Comparison of ENCODE assay signal across 9 cellular contexts in genomic region chr4:3765271-3766206, GRCh38. TPM values are rescaled to one million over a fixed set of nuclear protein-coding genes. Genes with fewer than 3 reads are reported as not detected.
A peak's percentile ranks its signal among the peaks of the same experiment; 100 is the strongest.
DNase-seq lines count a peak whose midpoint lies in the region; ATAC-seq, FAIRE-seq and TF ChIP-seq lines count a peak whose summit lies in the region.
"Had no signal": no experiment of that assay in that cellular context is flagged by ENCODE, and none has a peak within 500 bp of the region (broad histone marks: within the 10 kb centered on the region; RNA-seq: fewer than 3 reads in every experiment).

No MANE protein-coding gene starts in this region.

- no peaks in the 10 kb centered on the region for H3K36me3 ChIP-seq in HCT116 (ENCODE audit: control insufficient read depth in 1 of 2, insufficient read depth in 2 of 2, low read length in 2 of 2)
- H3K36me3 ChIP-seq in right atrium auricular region, result no peaks in the 10 kb centered on the region
- H3K36me3 ChIP-seq in skeletal muscle satellite cell (ENCODE audit: insufficient read depth, low read length), result no peaks in the 10 kb centered on the region

- H3K27me3 ChIP-seq in HCT116 (ENCODE audit: insufficient read depth, low read length) (no peaks in the 10 kb centered on the region), right atrium auricular region (peaks cover 0 to 15% of the 10 kb centered on the region in 2 donors), skeletal muscle satellite cell (ENCODE audit: control insufficient read depth, insufficient read depth, low read length) (peaks cover 39% of the 10 kb centered on the region)

- H3K4me3 ChIP-seq in A549 (peak overlapping the region; percentile 45), HCT116 (replicated peaks in 1 of 2; ENCODE audit: low read depth in 1 of 2, low read length in 2 of 2) (peak overlapping the region; percentile 41 to 60), right atrium auricular region (peak overlapping the region; percentile 21 to 48), skeletal muscle satellite cell (ENCODE audit: low read length) (peak overlapping the region; percentile 67)

- POLR2A ChIA-PET in A549 (lab: Yijun Ruan, JAX), result interaction anchor here (1.9 kb wide), 1 partner anchor 115 kb away, joined by 4 read pairs; no protein-coding TSS in a partner anchor
- POLR2A ChIA-PET in HCT116 (lab: Charles Lee), result interaction anchor here (1.0 to 1.3 kb wide), 3 partner anchors 9 to 20 kb away, joined by 3 to 5 read pairs (median 4); no protein-coding TSS in a partner anchor

- TF ChIP-seq POLR2A in A549 (IDR thresholded peaks at IDR 0.05; ENCODE audit: low read length), result peak; percentile 20
- peak; percentile 38 for TF ChIP-seq POLR2A in HCT116 (IDR thresholded peaks at IDR 0.05; ENCODE audit: borderline replicate concordance, extremely low read depth, insufficient read depth, insufficient read length)

- TF ChIP-seq EP300 in A549 (IDR thresholded peaks at IDR 0.05), result no peak

- no peak overlapping the region for H3K27ac Mint-ChIP-seq in activated T-cell treated with anti-CD3 and anti-CD28 coated beads, Interleukin-2, amount 50 U/mL, for 72 hours

- no peak overlapping the region for H2AFZ ChIP-seq in HCT116 (ENCODE audit: low read depth, low read length, poor library complexity, severe bottlenecking)

- TF ChIP-seq CTCF in A549 (IDR thresholded peaks at IDR 0.05), result peak; percentile 56
- TF ChIP-seq CTCF in HCT116 (IDR thresholded peaks at IDR 0.05 in 2 of 3, conservative IDR thresholded peaks at IDR 0.05 in 1 of 3; ENCODE audit: borderline replicate concordance in 1 of 3, insufficient read depth in 1 of 3, low read depth in 2 of 3, low read length in 2 of 3), result peak in 2 of 3 experiments; percentile 6 to 29; a peak in 2 of 6 replicates
- TF ChIP-seq CTCF in right atrium auricular region (IDR thresholded peaks at IDR 0.05), result no peak

- ATAC-seq in A549 (peak; percentile 78 to 88), HCT116 (peak; percentile 85), HG03139 (IDR thresholded peaks at IDR 0.05; ENCODE audit: unreplicated experiment) (no peak), GM18517 (IDR thresholded peaks at IDR 0.05; ENCODE audit: unreplicated experiment) (no peak)
- ATAC-seq in activated T-cell treated with anti-CD3 and anti-CD28 coated beads, Interleukin-2, amount 50 U/mL, for 72 hours (replicated peaks in 1 of 2), result peak; percentile 60 to 62

- H3K27ac ChIP-seq in A549 (peak overlapping the region; percentile 80 to 81), HCT116 (ENCODE audit: low read depth, low read length) (peak overlapping the region; percentile 88), right atrium auricular region (no peak overlapping the region)

- H3K79me2 ChIP-seq in HCT116 (ENCODE audit: insufficient read depth, low read length), result no peaks in the 10 kb centered on the region

- H3K36me3 Mint-ChIP-seq in activated T-cell treated with anti-CD3 and anti-CD28 coated beads, Interleukin-2, amount 50 U/mL, for 72 hours (ENCODE audit: insufficient read depth in 2 of 2), result peaks cover 0 to 1% of the 10 kb centered on the region in 2 donors

- DNase-seq in A549 (ENCODE audit: low read depth in 1 of 2, low spot score in 1 of 2) (peak; percentile 42 to 56), HCT116 (ENCODE audit: low read depth, low spot score) (no peak), right atrium auricular region (ENCODE audit: low spot score) (no peak), GDM1 (lab: John Stamatoyannopoulos, UW) (no peak)
- DNase-seq in activated T-cell treated with anti-CD3 and anti-CD28 coated beads, Interleukin-2, amount 50 U/mL, for 72 hours, result peak; percentile 11 to 24

- FAIRE-seq in A549 (lab: Jason Lieb, UNC), result no peak
- FAIRE-seq: GM18507 had no signal

- TF ChIP-seq RAD21 in A549 (conservative IDR thresholded peaks at IDR 0.05 in 1 of 2, IDR thresholded peaks at IDR 0.05 in 1 of 2) (no peak), HCT116 (IDR thresholded peaks at IDR 0.05; ENCODE audit: low read depth) (no peak)

- no peak overlapping the region for H3K4me3 Mint-ChIP-seq in activated T-cell treated with anti-CD3 and anti-CD28 coated beads, Interleukin-2, amount 50 U/mL, for 72 hours

- intact Hi-C loops in HCT116 (cut with micrococcal nuclease), result no loop called here

- H3K4me1 ChIP-seq in A549 (no peaks in the 10 kb centered on the region), HCT116 (ENCODE audit: control insufficient read depth in 1 of 2, insufficient read depth in 2 of 2, low read length in 2 of 2) (peaks cover 8 to 13% of the 10 kb centered on the region in 2 experiments; a peak in 2 of 4 replicates), right atrium auricular region (peaks cover 0 to 12% of the 10 kb centered on the region in 2 donors), skeletal muscle satellite cell (ENCODE audit: control insufficient read depth, insufficient read depth, low read length) (peaks cover 7% of the 10 kb centered on the region)

- H3K9me3 Mint-ChIP-seq in activated T-cell treated with anti-CD3 and anti-CD28 coated beads, Interleukin-2, amount 50 U/mL, for 72 hours, result no peaks in the 10 kb centered on the region

- peaks cover 5% of the 10 kb centered on the region for H3K4me1 Mint-ChIP-seq in activated T-cell treated with anti-CD3 and anti-CD28 coated beads, Interleukin-2, amount 50 U/mL, for 72 hours (ENCODE audit: low read depth)

- CTCF ChIA-PET in A549 (lab: Yijun Ruan, JAX), result interaction anchor here (0.7 to 4.6 kb wide), 22 partner anchors 9 to 177 kb away, joined by 3 to 54 read pairs (median 4); no protein-coding TSS in a partner anchor
- CTCF ChIA-PET in HCT116 (lab: Charles Lee), result interaction anchor here (0.8 to 2.2 kb wide), 8 partner anchors 9 to 115 kb away, joined by 3 to 13 read pairs (median 4); no protein-coding TSS in a partner anchor

- H3K9ac ChIP-seq in HCT116 (ENCODE audit: low read length) (peak overlapping the region; percentile 58), skeletal muscle satellite cell (ENCODE audit: low read depth, low read length) (no peak overlapping the region)

- peak overlapping the region; percentile 76 for H3K4me2 ChIP-seq in A549
- peak overlapping the region; percentile 90 for H3K4me2 ChIP-seq in HCT116 (ENCODE audit: low read length)
- H3K4me2 ChIP-seq in skeletal muscle satellite cell (ENCODE audit: low read length), result peak overlapping the region; percentile 86

- no peaks in the 10 kb centered on the region for H4K20me1 ChIP-seq in HCT116 (ENCODE audit: insufficient read depth)

- RAD21 ChIA-PET in HCT116 (lab: Charles Lee; ENCODE audit: low non-redundant PET in 1 of 2, low total read pairs in 2 of 2, uncharacterized antibody in 2 of 2, unreplicated experiment in 2 of 2), result interaction anchor here (0.7 to 1.4 kb wide), 4 partner anchors 21 to 115 kb away, joined by 3 to 6 read pairs (median 4); no protein-coding TSS in a partner anchor

- BruUV-seq in HCT116 (replicated peaks; lab: Mats Ljungman, UMichigan), result no TSS peak

- H3K27me3 Mint-ChIP-seq in activated T-cell treated with anti-CD3 and anti-CD28 coated beads, Interleukin-2, amount 50 U/mL, for 72 hours (ENCODE audit: low read depth), result peaks cover 17% of the 10 kb centered on the region

- no peaks in the 10 kb centered on the region for H3K9me2 ChIP-seq in HCT116 (ENCODE audit: insufficient read depth)

- no CpG with 5 or more reads among the region's 135 CpGs for WGBS in A549 (ENCODE audit: missing lambda C conversion rate)

- H3K9me3 ChIP-seq in A549 (no peaks in the 10 kb centered on the region), HCT116 (ENCODE audit: control insufficient read depth in 1 of 2, insufficient read depth in 1 of 2, low read depth in 1 of 2, low read length in 2 of 2) (no peaks in the 10 kb centered on the region), right atrium auricular region (no peaks in the 10 kb centered on the region), skeletal muscle satellite cell (replicated peaks; ENCODE audit: low read length) (no peaks in the 10 kb centered on the region)

TF ChIP-seq in A549, 52 proteins besides CTCF, POLR2A, EP300 and RAD21 (continues in another document):
- TF ChIP-seq CBX8 (IDR thresholded peaks at IDR 0.05), result no peak
- no peak for TF ChIP-seq MAFK (IDR thresholded peaks at IDR 0.05; ENCODE audit: partially characterized antibody)
- TF ChIP-seq EHMT2 (IDR thresholded peaks at IDR 0.05; ENCODE audit: low read depth), result no peak
- no peak for TF ChIP-seq RNF2 (IDR thresholded peaks at IDR 0.05; ENCODE audit: borderline replicate concordance, low read depth)
- TF ChIP-seq JUN (IDR thresholded peaks at IDR 0.05), result no peak
- TF ChIP-seq FOSL2 (IDR thresholded peaks at IDR 0.05), result no peak
- no peak for TF ChIP-seq FOSL2 (CRISPR knock-in tag; IDR thresholded peaks at IDR 0.05)
- TF ChIP-seq RCOR1 (IDR thresholded peaks at IDR 0.05; ENCODE audit: low read depth, low read length), result no peak
- no peak for TF ChIP-seq KDM1A (IDR thresholded peaks at IDR 0.05; ENCODE audit: low read depth)
- TF ChIP-seq NR3C1 (IDR thresholded peaks at IDR 0.05), result no peak
- TF ChIP-seq HEYL (CRISPR knock-in tag; IDR thresholded peaks at IDR 0.05), result no peak
- TF ChIP-seq ESRRA (IDR thresholded peaks at IDR 0.05; ENCODE audit: borderline replicate concordance, low read length), result no peak

RNA-seq across cellular contexts. Expression of gene ADRA2C, which starts 0.6 kb away (rescaled TPM):
- polyA plus RNA-seq in A549 (2011; rRNA removed) (1.9 and 2.6 TPM in 2 replicates), A549 (2017; fragmentation: RNase III; extraction: RNeasy Plus Mini Kit Qiagen cat#74134 plus additional on column Dnase treatment) (4.0 to 4.8 TPM (median 4.1 TPM) in 3 replicates)
- 6.4 and 10.0 TPM in 2 replicates for polyA plus RNA-seq in A549 (2012; cell fraction: cytosol; rRNA removed)
- polyA plus RNA-seq in A549 (2012; cell fraction: nucleus; rRNA removed), result 13.6 and 23.4 TPM in 2 replicates
- 2.4 and 3.4 TPM in 2 replicates for polyA minus RNA-seq in A549 (2011; rRNA and poly(A)+ RNA removed)
- total RNA-seq in HCT116 (2021; ENCODE audit: unreplicated experiment) (28.1 TPM), right atrium auricular region (1 to 10 TPM; 2.6 to 3.1 TPM)
- 17.9 and 24.0 TPM in 2 replicates for polyA plus RNA-seq in HCT116 (2012)
- not detected for total RNA-seq in activated T-cell treated with anti-CD3 and anti-CD28 coated beads, Interleukin-2, amount 50 U/mL, for 72 hours
- total RNA-seq in skeletal muscle satellite cell (2012; rRNA removed), result 0.25 and 0.44 TPM in 2 replicates

Comparison
In these comparisons a context has a peak if more than half of its experiments do, and no peak if none do; other contexts are left out.
1. ATAC-seq: peak in A549 (2 of 2), HCT116 (single experiment) and activated T-cell treated with anti-CD3 and anti-CD28 coated beads, Interleukin-2, amount 50 U/mL, for 72 hours (2 of 2); none in HG03139 (single experiment) and GM18517 (single experiment).
2. DNase-seq: peak in A549 (2 of 2) and activated T-cell treated with anti-CD3 and anti-CD28 coated beads, Interleukin-2, amount 50 U/mL, for 72 hours (2 of 2); none in HCT116 (single experiment), right atrium auricular region (single experiment) and GDM1 (single experiment).
3. H3K27ac ChIP-seq: peak in A549 (2 of 2) and HCT116 (single experiment); none in right atrium auricular region (0 of 2).
4. CTCF ChIP-seq: peak in A549 (single experiment) and HCT116 (2 of 3); none in right atrium auricular region (0 of 2).
5. Of the 6 proteins assayed by ChIP-seq in both A549 and HCT116: peak only in A549: none; only in HCT116: none; in both: CTCF and POLR2A; in neither: 4.
6. Peak in every context shown above with its lines, with median percentiles within 50 percentile points of each other: H3K4me2 ChIP-seq and H3K4me3 ChIP-seq.